ENCODE assay signal across 13 cellular contexts in the genomic region with DNA sequence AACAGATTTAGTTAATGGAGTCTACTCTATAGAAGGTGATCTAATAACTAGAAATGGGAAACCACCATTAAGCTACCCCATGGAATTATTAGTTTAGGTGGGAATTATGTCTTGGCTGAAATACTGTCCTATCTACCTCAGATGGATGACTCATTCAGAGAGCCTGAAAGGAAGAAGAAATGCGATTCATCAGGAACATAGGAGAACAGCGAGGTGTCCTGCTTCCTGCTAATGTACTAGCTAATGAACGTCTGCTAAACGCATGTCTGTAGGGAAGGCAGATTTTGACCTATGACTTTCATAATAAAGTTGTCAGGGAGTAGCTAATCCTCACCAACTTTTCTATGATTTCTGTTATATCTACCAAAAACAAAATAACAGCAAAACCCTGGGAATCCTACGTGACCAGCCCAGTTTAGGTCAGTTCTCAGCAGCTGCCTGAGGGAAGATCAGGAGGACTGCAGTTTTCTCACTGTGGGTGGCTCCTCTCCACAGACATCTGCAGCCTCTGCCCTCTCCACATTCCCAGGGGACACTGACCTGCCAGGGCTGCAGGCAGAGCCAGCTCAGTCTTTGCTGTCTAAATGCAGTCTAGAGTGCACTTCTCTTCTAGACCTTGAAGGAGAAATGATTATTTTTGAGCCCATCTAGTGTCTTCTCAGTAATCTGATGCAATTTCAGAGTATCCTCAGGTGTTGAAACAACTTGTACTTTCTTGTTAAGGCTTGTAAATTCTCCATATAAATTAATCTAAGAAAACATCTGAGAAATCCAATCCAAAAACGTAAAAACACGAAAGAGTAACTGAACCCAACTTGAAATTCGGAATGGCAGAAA. TPM values are rescaled to one million over a fixed set of nuclear protein-coding genes. Genes with fewer than 3 reads are reported as not detected.
DNase-seq lines count a peak whose midpoint lies in the region; ATAC-seq and TF ChIP-seq lines count a peak whose summit lies in the region.
"Had no signal": no experiment of that assay in that cellular context is flagged by ENCODE, and none has a peak within 500 bp of the region (broad histone marks: within the 10 kb centered on the region; RNA-seq: fewer than 3 reads in every experiment).

No MANE protein-coding gene starts in this region.

- DNase-seq in HT1080 (ENCODE audit: low read depth) (peak; percentile 32), RWPE2 (ENCODE audit: low spot score) (no peak), foreskin keratinocyte (peak in 1 of 2 donors; percentile 54), psoas muscle (peak in 1 of 2 donors; percentile 55), DMS53 (lab: John Stamatoyannopoulos, UW) (no peak)
- DNase-seq in activated naive CD4-positive, alpha-beta T cell treated with anti-CD3 and anti-CD28 coated beads, Interleukin-2, amount 50 U/mL, for 16 hours = no peak
- DNase-seq: effector memory CD8-positive, alpha-beta T cell; NCI-H774 had no signal

- H3K4me1 ChIP-seq in RWPE2 (ENCODE audit: insufficient read depth, poor library complexity, severe bottlenecking) (peaks cover 10% of the 10 kb centered on the region), foreskin keratinocyte (peaks cover 14% of the 10 kb centered on the region), psoas muscle (peaks cover 38% of the 10 kb centered on the region)

- H3K4me3 ChIP-seq in RWPE2 (ENCODE audit: severe bottlenecking) (no peak overlapping the region), psoas muscle (no peak overlapping the region)
- H3K4me3 ChIP-seq: GM12878, HAP-1 had no signal

- H3K27me3 ChIP-seq in RWPE2 (ENCODE audit: insufficient read depth, poor library complexity, severe bottlenecking) = no peaks in the 10 kb centered on the region
- H3K27me3 ChIP-seq in foreskin keratinocyte = no peaks in the 10 kb centered on the region
- H3K27me3 ChIP-seq in psoas muscle (ENCODE audit: insufficient read depth in 3 of 3, low read length in 2 of 3) = no peaks in the 10 kb centered on the region

- ATAC-seq in RWPE2 (ENCODE audit: low read depth) = peak; percentile 68; the same call in 2 of the 3 replicates
- peak; percentile 89 for ATAC-seq in foreskin keratinocyte
- peak; percentile 48 to 63 (median 61) for ATAC-seq in psoas muscle
- no peak for ATAC-seq in HG03095 (IDR thresholded peaks at IDR 0.05; ENCODE audit: unreplicated experiment)
- ATAC-seq: effector memory CD8-positive, alpha-beta T cell; GM12878; stimulated activated effector memory CD8-positive, alpha-beta T cell treated with anti-CD3 and anti-CD28 coated beads, Interleukin-12 subunit alpha, Interleukin-12 subunit beta, amount 100 ng/mL, for 72 hours had no signal

- H3K27ac ChIP-seq in RWPE2 (ENCODE audit: poor library complexity, severe bottlenecking) = no peak overlapping the region
- H3K27ac ChIP-seq in foreskin keratinocyte = no peak overlapping the region
- H3K27ac ChIP-seq in psoas muscle = peak overlapping the region; percentile 48

- intact Hi-C loops in psoas muscle (cut with DNase I) = no loop called here

- H3K36me3 ChIP-seq in RWPE2 (ENCODE audit: low read depth) = no peaks in the 10 kb centered on the region
- H3K36me3 ChIP-seq in psoas muscle (ENCODE audit: insufficient read depth in 1 of 2, low read depth in 1 of 2) = peaks cover 0 to 13% of the 10 kb centered on the region in 2 donors

- TF ChIP-seq CTCF in RWPE2 (IDR thresholded peaks at IDR 0.05; ENCODE audit: poor library complexity, severe bottlenecking) = no peak
- no peak for TF ChIP-seq CTCF in foreskin keratinocyte (conservative IDR thresholded peaks at IDR 0.05)
- TF ChIP-seq CTCF in psoas muscle (IDR thresholded peaks at IDR 0.05) = no peak

- WGBS in psoas muscle, 3 donors = 32 to 44% (median 33%) methylated on average over 8 of the region's 8 CpGs

- H3K9me3 ChIP-seq in RWPE2 (ENCODE audit: severe bottlenecking) = peaks cover 3% of the 10 kb centered on the region
- no peaks in the 10 kb centered on the region for H3K9me3 ChIP-seq in psoas muscle

RNA-seq across cellular contexts. Expression of a gene that starts 18.1 kb away (rescaled TPM):
- total RNA-seq in HT1080 (2014; rRNA removed; shearing (Covaris generic)) = 49.7 and 67.1 TPM in 2 replicates
- polyA plus RNA-seq in HT1080 (2015; cell fraction: cytosol; rRNA removed) = 123 and 124 TPM in 2 replicates
- polyA plus RNA-seq in HT1080 (2015; cell fraction: nucleus; rRNA removed) = 76.2 and 89.8 TPM in 2 replicates
- total RNA-seq in foreskin keratinocyte (48.2 and 48.7 TPM in 2 replicates), psoas muscle (10 to 100 TPM; 11.6 to 16.4 (median 14.2) TPM)
- polyA plus RNA-seq in foreskin keratinocyte (64.5 and 70.3 TPM in 2 replicates), psoas muscle (10 to 100 TPM; 17.6 to 54.9 (median 30.4) TPM)

RNA-seq across cellular contexts. Expression of a gene that starts 22.3 kb away (rescaled TPM):
- 38.4 and 39.6 TPM in 2 replicates for total RNA-seq in HT1080 (2014; rRNA removed; shearing (Covaris generic))
- 21.1 and 23.2 TPM in 2 replicates for polyA plus RNA-seq in HT1080 (2015; cell fraction: cytosol; rRNA removed)
- 11.3 and 12.2 TPM in 2 replicates for polyA plus RNA-seq in HT1080 (2015; cell fraction: nucleus; rRNA removed)
- total RNA-seq in foreskin keratinocyte = 22.8 and 28.9 TPM in 2 replicates
- 30.1 and 40.3 TPM in 2 replicates for polyA plus RNA-seq in foreskin keratinocyte
- total RNA-seq in psoas muscle = 100 to 1,000 TPM in 2 of 4 donors, 10 to 100 TPM in 2; 76.2 to 153 (median 108) TPM
- 100 to 1,000 TPM; 128 to 193 (median 172) TPM for polyA plus RNA-seq in psoas muscle

RNA-seq across cellular contexts. Expression of a gene that starts 52.3 kb away (rescaled TPM):
- not detected in 2 replicates for total RNA-seq in HT1080 (2014; rRNA removed; shearing (Covaris generic))
- not detected in 2 replicates for polyA plus RNA-seq in HT1080 (2015; cell fraction: cytosol; rRNA removed)
- polyA plus RNA-seq in HT1080 (2015; cell fraction: nucleus; rRNA removed) = 0.04 TPM in 1 of 2 replicates, not detected in the other
- total RNA-seq in foreskin keratinocyte = not detected in 2 replicates
- not detected in 2 replicates for polyA plus RNA-seq in foreskin keratinocyte
- total RNA-seq in psoas muscle = not detected
- polyA plus RNA-seq in psoas muscle = under 1 TPM in 2 of 3 donors, not detected in 1; 0.03 to 0.08 TPM
- polyA plus RNA-seq: neural cell had no signal
